7 cellular contexts compared by ENCODE assay signal in genomic region chr17:7845359-7846062, GRCh38. TPM values are rescaled to one million over a fixed set of nuclear protein-coding genes. Genes with fewer than 3 reads are reported as not detected.
DNase-seq lines count a peak whose midpoint lies in the region; ATAC-seq and TF ChIP-seq lines count a peak whose summit lies in the region.

No MANE protein-coding gene starts in this region.

- 67 to 81% (median 74%) methylated on average over 15 of the region's 15 CpGs for WGBS in stomach, 5 donors

- H3K36me3 ChIP-seq in HUES6 (ENCODE audit: control insufficient read depth, insufficient read depth, low read length) (peaks cover 26% of the 10 kb centered on the region), iPS-18a (ENCODE audit: control insufficient read depth, low read depth, low read length) (no peaks in the 10 kb centered on the region), stomach (peaks cover 49 to 60% (median 57%) of the 10 kb centered on the region in 4 donors)

- TF ChIP-seq POLR2A in stomach (IDR thresholded peaks at IDR 0.05): no peak

- peaks cover 22% of the 10 kb centered on the region for H3K4me1 Mint-ChIP-seq in activated T-helper 2 cell treated with anti-CD3 and anti-CD28 coated beads, Interferon-gamma antibody, Interleukin-2, Interleukin-4, amounts not matched to agents 10 μg/mL and 5 μg/mL and 100 μg/mL, durations not matched to agents 14 hours and 24 hours and 36 hours (ENCODE audit: low read depth)

- no peaks in the 10 kb centered on the region for H3K27me3 Mint-ChIP-seq in activated T-helper 2 cell treated with anti-CD3 and anti-CD28 coated beads, Interferon-gamma antibody, Interleukin-2, Interleukin-4, amounts not matched to agents 10 μg/mL and 5 μg/mL and 100 μg/mL, durations not matched to agents 14 hours and 24 hours and 36 hours (ENCODE audit: low read depth)

- no peak for TF ChIP-seq EP300 in stomach (IDR thresholded peaks at IDR 0.05)

- H3K9me3 ChIP-seq in HUES6 (ENCODE audit: control insufficient read depth, insufficient read depth, low read depth, low read length) (no peaks in the 10 kb centered on the region), iPS-18a (ENCODE audit: control insufficient read depth, low read depth, low read length) (no peaks in the 10 kb centered on the region), stomach (no peaks in the 10 kb centered on the region)

- no peak for TF ChIP-seq CTCF in stomach (IDR thresholded peaks at IDR 0.05)

- H3K27ac ChIP-seq in HUES6 (ENCODE audit: low read depth, low read length) (no peak overlapping the region), iPS-18a (ENCODE audit: low read length) (no peak overlapping the region), stomach (peak overlapping the region; percentile 79 to 100 (median 99))

- peaks cover 10% of the 10 kb centered on the region; the same call in 1 of the 2 replicates for H3K4me1 ChIP-seq in HUES6 (ENCODE audit: control insufficient read depth, insufficient read depth, low read length)
- H3K4me1 ChIP-seq in iPS-18a (ENCODE audit: control insufficient read depth, low read depth, low read length): peaks cover 5% of the 10 kb centered on the region
- peaks cover 20 to 42% (median 41%) of the 10 kb centered on the region in 4 donors for H3K4me1 ChIP-seq in stomach

- peaks cover 48% of the 10 kb centered on the region for H3K36me3 Mint-ChIP-seq in activated T-helper 2 cell treated with anti-CD3 and anti-CD28 coated beads, Interferon-gamma antibody, Interleukin-2, Interleukin-4, amounts not matched to agents 10 μg/mL and 5 μg/mL and 100 μg/mL, durations not matched to agents 14 hours and 24 hours and 36 hours (ENCODE audit: low read depth)

- no peaks in the 10 kb centered on the region for H3K9me3 Mint-ChIP-seq in activated T-helper 2 cell treated with anti-CD3 and anti-CD28 coated beads, Interferon-gamma antibody, Interleukin-2, Interleukin-4, amounts not matched to agents 10 μg/mL and 5 μg/mL and 100 μg/mL, durations not matched to agents 14 hours and 24 hours and 36 hours

- no peak for ATAC-seq in HG03175 (IDR thresholded peaks at IDR 0.05; ENCODE audit: unreplicated experiment)

- peak overlapping the region; percentile 60 for H3K27ac Mint-ChIP-seq in activated T-helper 2 cell treated with anti-CD3 and anti-CD28 coated beads, Interferon-gamma antibody, Interleukin-2, Interleukin-4, amounts not matched to agents 10 μg/mL and 5 μg/mL and 100 μg/mL, durations not matched to agents 14 hours and 24 hours and 36 hours

- DNase-seq in activated T-helper 2 cell treated with anti-CD3 and anti-CD28 coated beads, Interferon-gamma antibody, Interleukin-2, Interleukin-4, amounts not matched to agents 10 μg/mL and 5 μg/mL and 100 μg/mL, durations not matched to agents 14 hours and 24 hours and 36 hours (ENCODE audit: low spot score): no peak
- no peak for DNase-seq in stomach
- DNase-seq in COLO829 (ENCODE audit: low spot score): no peak
- DNase-seq in NCI-H1436 (lab: John Stamatoyannopoulos, UW): no peak

- peak overlapping the region; percentile 90 for H3K4me3 Mint-ChIP-seq in activated T-helper 2 cell treated with anti-CD3 and anti-CD28 coated beads, Interferon-gamma antibody, Interleukin-2, Interleukin-4, amounts not matched to agents 10 μg/mL and 5 μg/mL and 100 μg/mL, durations not matched to agents 14 hours and 24 hours and 36 hours (ENCODE audit: low read depth)

- no peak overlapping the region for H3K9ac ChIP-seq in HUES6 (ENCODE audit: low read length)
- no peak overlapping the region for H3K9ac ChIP-seq in iPS-18a (ENCODE audit: low read length)

- intact Hi-C loops in activated T-helper 2 cell treated with anti-CD3 and anti-CD28 coated beads, Interferon-gamma antibody, Interleukin-2, Interleukin-4, amounts not matched to agents 10 μg/mL and 5 μg/mL and 100 μg/mL, durations not matched to agents 14 hours and 24 hours and 36 hours (cut with micrococcal nuclease): no loop called here
- intact Hi-C loops in stomach (cut with DNase I; ENCODE audit: low total_unique reads): no loop called here

- H3K4me3 ChIP-seq in HUES6 (ENCODE audit: low read depth, low read length): peak overlapping the region; percentile 95
- peak overlapping the region; percentile 76 for H3K4me3 ChIP-seq in iPS-18a (ENCODE audit: low read length)
- H3K4me3 ChIP-seq in stomach: peak overlapping the region; percentile 66 to 78 (median 72)

- peaks cover 10% of the 10 kb centered on the region for H3K27me3 ChIP-seq in HUES6 (ENCODE audit: control insufficient read depth, insufficient read depth, low read length)
- peaks cover 32% of the 10 kb centered on the region for H3K27me3 ChIP-seq in iPS-18a (ENCODE audit: control insufficient read depth, insufficient read depth, low read length)
- H3K27me3 ChIP-seq in stomach: no peaks in the 10 kb centered on the region

RNA-seq across cellular contexts. Expression of gene TMEM88, which starts 9.4 kb away (rescaled TPM):
- total RNA-seq in activated T-helper 2 cell treated with anti-CD3 and anti-CD28 coated beads, Interferon-gamma antibody, Interleukin-2, Interleukin-4, amounts not matched to agents 10 μg/mL and 5 μg/mL and 100 μg/mL, durations not matched to agents 14 hours and 24 hours and 36 hours: 4.1 and 6.1 TPM in 2 replicates
- total RNA-seq in stomach: 1 to 10 TPM in 3 of 5 donors, not detected in 2; 1.8 to 3.8 (median 3.5) TPM
- polyA plus RNA-seq in stomach: 10 to 100 TPM; 17.0 to 36.0 (median 17.4) TPM

RNA-seq across cellular contexts. Expression of gene KDM6B, which starts 11.5 kb away (rescaled TPM):
- total RNA-seq in activated T-helper 2 cell treated with anti-CD3 and anti-CD28 coated beads, Interferon-gamma antibody, Interleukin-2, Interleukin-4, amounts not matched to agents 10 μg/mL and 5 μg/mL and 100 μg/mL, durations not matched to agents 14 hours and 24 hours and 36 hours: 96.0 and 99.6 TPM in 2 replicates
- total RNA-seq in stomach: 10 to 100 TPM in 4 of 5 donors, 1 to 10 TPM in 1; 7.5 to 27.2 (median 12.9) TPM
- 1 to 10 TPM; 4.6 to 9.6 (median 6.0) TPM for polyA plus RNA-seq in stomach

RNA-seq across cellular contexts. Expression of gene NAA38, which starts 11.8 kb away (rescaled TPM):
- 52.6 and 53.0 TPM in 2 replicates for total RNA-seq in activated T-helper 2 cell treated with anti-CD3 and anti-CD28 coated beads, Interferon-gamma antibody, Interleukin-2, Interleukin-4, amounts not matched to agents 10 μg/mL and 5 μg/mL and 100 μg/mL, durations not matched to agents 14 hours and 24 hours and 36 hours
- 100 to 1,000 TPM in 2 of 5 donors, 10 to 100 TPM in 3; 42.0 to 281 (median 94.5) TPM for total RNA-seq in stomach
- polyA plus RNA-seq in stomach: 100 to 1,000 TPM; 131 to 153 (median 151) TPM

RNA-seq across cellular contexts. Expression of gene CYB5D1, which starts 12.3 kb away (rescaled TPM):
- 8.8 and 10.5 TPM in 2 replicates for total RNA-seq in activated T-helper 2 cell treated with anti-CD3 and anti-CD28 coated beads, Interferon-gamma antibody, Interleukin-2, Interleukin-4, amounts not matched to agents 10 μg/mL and 5 μg/mL and 100 μg/mL, durations not matched to agents 14 hours and 24 hours and 36 hours
- 10 to 100 TPM in 1 of 5 donors, 1 to 10 TPM in 3, not detected in 1; 1.8 to 12.0 (median 3.3) TPM for total RNA-seq in stomach
- polyA plus RNA-seq in stomach: 1 to 10 TPM; 4.9 to 9.0 (median 5.3) TPM

RNA-seq across cellular contexts. Expression of gene CHD3, which starts 43.1 kb away (rescaled TPM):
- total RNA-seq in activated T-helper 2 cell treated with anti-CD3 and anti-CD28 coated beads, Interferon-gamma antibody, Interleukin-2, Interleukin-4, amounts not matched to agents 10 μg/mL and 5 μg/mL and 100 μg/mL, durations not matched to agents 14 hours and 24 hours and 36 hours: 158 and 164 TPM in 2 replicates
- 100 to 1,000 TPM in 1 of 5 donors, 10 to 100 TPM in 4; 43.0 to 190 (median 60.7) TPM for total RNA-seq in stomach
- 10 to 100 TPM; 51.9 to 97.3 (median 69.1) TPM for polyA plus RNA-seq in stomach

Comparison
In these comparisons a context has a peak if more than half of its experiments do, and no peak if none do; other contexts are left out.
1. H3K27ac ChIP-seq: peak in stomach (5 of 5); none in HUES6 (single experiment) and iPS-18a (single experiment).
2. Peak in every context shown above with its lines, with median percentiles within 50 percentile points of each other: H3K4me3 ChIP-seq.